Comparison of ENCODE assay signal across 1 cellular context in genomic region chr14:28571636-28572035, GRCh38.
TF ChIP-seq lines count a peak whose summit lies in the region.

No MANE protein-coding gene starts in this region.

TF ChIP-seq in WTC11, 78 proteins besides CTCF, POLR2A, EP300 and RAD21 (continued from another document):
- TF ChIP-seq E2F4 (CRISPR knock-in tag; IDR thresholded peaks at IDR 0.05; ENCODE audit: borderline replicate concordance, low read depth): no peak
- TF ChIP-seq CDX4 (CRISPR knock-in tag; IDR thresholded peaks at IDR 0.05; ENCODE audit: borderline replicate concordance): no peak
- no peak for TF ChIP-seq CREB1 (CRISPR knock-in tag; IDR thresholded peaks at IDR 0.05)
- TF ChIP-seq ZNF512 (CRISPR knock-in tag; IDR thresholded peaks at IDR 0.05; ENCODE audit: borderline replicate concordance): no peak
- TF ChIP-seq ATF2 (CRISPR knock-in tag; IDR thresholded peaks at IDR 0.05; ENCODE audit: borderline replicate concordance, low read depth): no peak
- TF ChIP-seq IRF2 (CRISPR knock-in tag; IDR thresholded peaks at IDR 0.05; ENCODE audit: borderline replicate concordance, low read depth): no peak
- no peak for TF ChIP-seq ZMAT4 (CRISPR knock-in tag; IDR thresholded peaks at IDR 0.05)
- no peak for TF ChIP-seq GRHL2 (CRISPR knock-in tag; IDR thresholded peaks at IDR 0.05; ENCODE audit: insufficient replicate concordance, severe bottlenecking)
- TF ChIP-seq NR1H2 (CRISPR knock-in tag; IDR thresholded peaks at IDR 0.05): no peak
